In the genomic region with DNA sequence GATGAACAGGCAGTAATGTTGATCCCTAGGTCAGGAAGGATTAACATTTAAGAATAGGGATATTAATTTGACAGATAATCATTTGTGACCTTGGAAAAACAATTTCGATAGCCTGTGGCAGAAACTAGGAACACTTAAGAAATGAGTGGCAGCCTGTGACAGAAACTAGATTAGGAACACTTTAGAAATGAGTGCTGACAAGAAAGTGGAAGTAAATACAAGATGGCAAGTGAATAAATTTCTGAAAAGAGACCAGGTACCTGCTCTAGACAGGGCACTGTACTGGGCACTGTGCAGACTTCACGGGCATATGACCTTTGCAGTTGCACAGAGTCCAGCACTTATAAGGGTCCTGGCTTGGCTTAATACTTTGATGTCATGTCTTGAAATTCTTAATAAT, we compare ENCODE assay signal across 10 cellular contexts.
DNase-seq lines count a peak whose midpoint lies in the region; ATAC-seq and TF ChIP-seq lines count a peak whose summit lies in the region.
"Had no signal": no experiment of that assay in that cellular context is flagged by ENCODE, and none has a peak within 500 bp of the region (broad histone marks: within the 10 kb centered on the region; RNA-seq: fewer than 3 reads in every experiment).

No MANE protein-coding gene starts in this region.

- no peak for TF ChIP-seq CTCF in GM13977 (IDR thresholded peaks at IDR 0.05; ENCODE audit: extremely low read depth, insufficient read depth, missing control alignments)

- DNase-seq in GM13977 (ENCODE audit: low spot score) (peak; percentile 28), GM19240 (ENCODE audit: insufficient read length, low spot score) (peak; percentile 25), NCI-H1417 (lab: John Stamatoyannopoulos, UW) (no peak), DMS153 treated with DMSO at 0.1 percent for 48 hours (lab: John Stamatoyannopoulos, UW; ENCODE audit: unreplicated experiment) (no peak), DMS53 (lab: John Stamatoyannopoulos, UW) (no peak)
- DNase-seq: IMR-90, NCI-H510A treated with DMSO at 0.1 percent for 48 hours had no signal

- in situ Hi-C loops in GM13977 (cut with MboI; ENCODE audit: low pct_unique_long_range_greater_than_20kb, low sequenced_read_pairs, unreplicated experiment), result no loop called here

- ATAC-seq in HG02759 (IDR thresholded peaks at IDR 0.05; ENCODE audit: unreplicated experiment) (peak; percentile 61), HG03558 (IDR thresholded peaks at IDR 0.05; ENCODE audit: extremely low read depth, unreplicated experiment) (peak; percentile 83), GM21360 (IDR thresholded peaks at IDR 0.05; ENCODE audit: unreplicated experiment) (no peak)

Comparison
In these comparisons a context has a peak if more than half of its experiments do, and no peak if none do; other contexts are left out.
1. DNase-seq: peak in GM13977 (single experiment) and GM19240 (single experiment); none in NCI-H1417 (0 of 3), DMS153 treated with DMSO at 0.1 percent for 48 hours (single experiment) and DMS53 (single experiment).